In genomic region chr10:130137077-130137448, GRCh38 we compare ENCODE assay signal across 8 cellular contexts. TPM values are rescaled to one million over a fixed set of nuclear protein-coding genes. Genes with fewer than 3 reads are reported as not detected.
DNase-seq lines count a peak whose midpoint lies in the region; TF ChIP-seq lines count a peak whose summit lies in the region.

No MANE protein-coding gene starts in this region.

- CTCF ChIA-PET in AG04450 (lab: Charles Lee): interaction anchor here (1.0 to 4.9 kb wide), 3 partner anchors 10 to 31 kb away, joined by 5 to 45 read pairs (median 11); partner anchors contain the start of gene C10orf143
- CTCF ChIA-PET in activated CD4-positive, alpha-beta memory T cell treated with anti-CD3 and anti-CD28 coated beads for 36 hours (lab: Charles Lee): interaction anchor here (0.5 to 4.7 kb wide), 5 partner anchors 10 to 38 kb away, joined by 3 to 59 read pairs (median 4); partner anchors contain the start of gene C10orf143

- H3K4me3 Mint-ChIP-seq in activated CD4-positive, alpha-beta memory T cell treated with anti-CD3 and anti-CD28 coated beads for 36 hours: peak overlapping the region; percentile 86

- H4K20me1 ChIP-seq in hepatocyte (ENCODE audit: insufficient read depth, poor library complexity, severe bottlenecking) (peaks cover 27% of the 10 kb centered on the region), smooth muscle cell (ENCODE audit: low read depth) (peaks cover 53% of the 10 kb centered on the region)

- peak overlapping the region; percentile 35 for H3K27ac Mint-ChIP-seq in activated CD4-positive, alpha-beta memory T cell treated with anti-CD3 and anti-CD28 coated beads for 36 hours

- in situ Hi-C loops in GM13976 (cut with MboI; ENCODE audit: low sequenced_read_pairs, unreplicated experiment): no loop called here

- no peaks in the 10 kb centered on the region for H3K27me3 Mint-ChIP-seq in activated CD4-positive, alpha-beta memory T cell treated with anti-CD3 and anti-CD28 coated beads for 36 hours

- H3K27ac ChIP-seq in AG04450 (ENCODE audit: low read depth, low read length) (no peak overlapping the region), hepatocyte (peak overlapping the region; percentile 90), smooth muscle cell (ENCODE audit: low read depth) (peak overlapping the region; percentile 97)

- peaks cover 48% of the 10 kb centered on the region for H3K4me1 Mint-ChIP-seq in activated CD4-positive, alpha-beta memory T cell treated with anti-CD3 and anti-CD28 coated beads for 36 hours (ENCODE audit: low read depth)

- no peaks in the 10 kb centered on the region for H3F3A ChIP-seq in smooth muscle cell (ENCODE audit: low read depth)

- peak overlapping the region; percentile 81 for H3K4me3 ChIP-seq in AG04450 (ENCODE audit: low read depth, low read length)
- H3K4me3 ChIP-seq in hepatocyte: peak overlapping the region; percentile 87
- peak overlapping the region; percentile 99 for H3K4me3 ChIP-seq in smooth muscle cell

- peak overlapping the region; percentile 97 for H3K9ac ChIP-seq in smooth muscle cell (ENCODE audit: low read depth)

- TF ChIP-seq CTCF in AG04450 (IDR thresholded peaks at IDR 0.05; ENCODE audit: low read depth, low read length) (no peak), hepatocyte (IDR thresholded peaks at IDR 0.05; ENCODE audit: poor library complexity) (no peak), smooth muscle cell (IDR thresholded peaks at IDR 0.05; ENCODE audit: borderline replicate concordance, insufficient read depth, poor library complexity, severe bottlenecking) (no peak), GM13976 (IDR thresholded peaks at IDR 0.05; ENCODE audit: borderline replicate concordance, control extremely low read depth, extremely low read depth, insufficient read depth, missing control alignments) (no peak)

- WGBS in hepatocyte (ENCODE audit: low lambda C conversion rate, missing lambda C conversion rate): 1% methylated on average over 10 of the region's 10 CpGs
- 2% methylated on average over 10 of the region's 10 CpGs for WGBS in smooth muscle cell (ENCODE audit: low lambda C conversion rate)

- H3K9me3 Mint-ChIP-seq in activated CD4-positive, alpha-beta memory T cell treated with anti-CD3 and anti-CD28 coated beads for 36 hours: no peaks in the 10 kb centered on the region

- peaks cover 55% of the 10 kb centered on the region for H3K79me2 ChIP-seq in hepatocyte
- H3K79me2 ChIP-seq in smooth muscle cell (ENCODE audit: low read depth): peaks cover 59% of the 10 kb centered on the region

- H3K36me3 Mint-ChIP-seq in activated CD4-positive, alpha-beta memory T cell treated with anti-CD3 and anti-CD28 coated beads for 36 hours: peaks cover 9% of the 10 kb centered on the region

- H3K9me3 ChIP-seq in AG04450 (ENCODE audit: control insufficient read depth, insufficient read depth, low read length) (no peaks in the 10 kb centered on the region), hepatocyte (ENCODE audit: low read depth) (no peaks in the 10 kb centered on the region), smooth muscle cell (replicated peaks; ENCODE audit: low read depth) (no peaks in the 10 kb centered on the region)

- H3K36me3 ChIP-seq in hepatocyte (replicated peaks; ENCODE audit: insufficient read depth, low read depth) (no peaks in the 10 kb centered on the region), smooth muscle cell (ENCODE audit: low read depth) (no peaks in the 10 kb centered on the region)

- intact Hi-C loops in activated CD4-positive, alpha-beta memory T cell treated with anti-CD3 and anti-CD28 coated beads for 36 hours (cut with micrococcal nuclease): no loop called here

- peak overlapping the region; percentile 59 for H2AFZ ChIP-seq in hepatocyte
- no peak overlapping the region for H2AFZ ChIP-seq in smooth muscle cell (ENCODE audit: low read depth)

- peaks cover 15% of the 10 kb centered on the region for H3K4me1 ChIP-seq in hepatocyte (ENCODE audit: insufficient read depth)
- peaks cover 13% of the 10 kb centered on the region for H3K4me1 ChIP-seq in smooth muscle cell (ENCODE audit: low read depth)

- H3K9me2 ChIP-seq in hepatocyte (replicated peaks; ENCODE audit: insufficient read depth): no peaks in the 10 kb centered on the region

- no peak for DNase-seq in AG04450 (ENCODE audit: low read depth, low spot score)
- DNase-seq in HCEC 1CT: peak; percentile 22
- DNase-seq in activated CD4-positive, alpha-beta memory T cell treated with anti-CD3 and anti-CD28 coated beads for 36 hours: no peak
- DNase-seq in hepatocyte (ENCODE audit: low spot score): peak; percentile 68
- DNase-seq in smooth muscle cell (lab: John Stamatoyannopoulos, UW; ENCODE audit: unreplicated experiment): no peak
- DNase-seq in SKM-1 (lab: John Stamatoyannopoulos, UW; ENCODE audit: unreplicated experiment): no peak
- no peak for DNase-seq in GM13976 (ENCODE audit: low spot score)
- DNase-seq in effector CD4-positive, alpha-beta T cell: no peak

- H3K27me3 ChIP-seq in AG04450 (ENCODE audit: control insufficient read depth, insufficient read depth, low read length): no peaks in the 10 kb centered on the region
- no peaks in the 10 kb centered on the region for H3K27me3 ChIP-seq in hepatocyte
- no peaks in the 10 kb centered on the region for H3K27me3 ChIP-seq in smooth muscle cell (ENCODE audit: low read depth)

- POLR2A ChIA-PET in AG04450 (lab: Yijun Ruan, JAX): interaction anchor here (1.0 to 2.4 kb wide), 2 partner anchors 10 to 26 kb away, joined by 3 to 93 read pairs; partner anchors contain the start of gene C10orf143
- POLR2A ChIA-PET in activated CD4-positive, alpha-beta memory T cell treated with anti-CD3 and anti-CD28 coated beads for 36 hours (lab: Charles Lee): interaction anchor here (1.7 to 3.3 kb wide), 3 partner anchors 10 to 30 kb away, joined by 4 to 70 read pairs (median 12); partner anchors contain the start of gene C10orf143

- H3K4me2 ChIP-seq in hepatocyte (peak overlapping the region; percentile 92), smooth muscle cell (peak overlapping the region; percentile 90)

RNA-seq across cellular contexts. Expression of gene GLRX3, which starts 0.9 kb away (rescaled TPM):
- 91.0 and 126 TPM in 2 replicates for polyA plus RNA-seq in AG04450 (2011; rRNA removed)
- 12.6 and 24.4 TPM in 2 replicates for polyA minus RNA-seq in AG04450 (2011; rRNA and poly(A)+ RNA removed)
- total RNA-seq in activated CD4-positive, alpha-beta memory T cell treated with anti-CD3 and anti-CD28 coated beads for 36 hours: 100 to 1,000 TPM; 112 to 113 TPM
- 86.5 and 100 TPM in 2 replicates for total RNA-seq in hepatocyte
- polyA plus RNA-seq in hepatocyte: 90.6 and 95.5 TPM in 2 replicates
- 101 and 125 TPM in 2 replicates for total RNA-seq in smooth muscle cell
- polyA plus RNA-seq in smooth muscle cell: 127 and 132 TPM in 2 replicates

RNA-seq across cellular contexts. Expression of gene C10orf143, which starts 26.4 kb away (rescaled TPM):
- polyA plus RNA-seq in AG04450 (2011; rRNA removed) (1.7 and 1.9 TPM in 2 replicates), hepatocyte (3.0 and 3.6 TPM in 2 replicates), smooth muscle cell (2.0 and 3.4 TPM in 2 replicates)
- polyA minus RNA-seq in AG04450 (2011; rRNA and poly(A)+ RNA removed): 0.18 and 1.00 TPM in 2 replicates
- total RNA-seq in activated CD4-positive, alpha-beta memory T cell treated with anti-CD3 and anti-CD28 coated beads for 36 hours: 1 to 10 TPM; 2.5 to 3.0 TPM
- total RNA-seq in hepatocyte (0.50 and 2.5 TPM in 2 replicates), smooth muscle cell (not detected in 2 replicates)

Comparison
In these comparisons a context has a peak if more than half of its experiments do, and no peak if none do; other contexts are left out.
1. DNase-seq: peak in HCEC 1CT (single experiment) and hepatocyte (single experiment); none in AG04450 (single experiment), activated CD4-positive, alpha-beta memory T cell treated with anti-CD3 and anti-CD28 coated beads for 36 hours (single experiment), smooth muscle cell (single experiment), SKM-1 (single experiment), GM13976 (single experiment) and effector CD4-positive, alpha-beta T cell (single experiment).
2. Peak in every context shown above with its lines, with median percentiles within 50 percentile points of each other: H3K4me3 ChIP-seq.